9 cellular contexts compared by ENCODE assay signal in genomic region chr17:40415390-40415789, GRCh38. TPM values are rescaled to one million over a fixed set of nuclear protein-coding genes. Genes with fewer than 3 reads are reported as not detected.
A peak's percentile ranks its signal among the peaks of the same experiment; 100 is the strongest.
DNase-seq lines count a peak whose midpoint lies in the region; ATAC-seq, FAIRE-seq and TF ChIP-seq lines count a peak whose summit lies in the region.
"Had no signal": no experiment of that assay in that cellular context is flagged by ENCODE, and none has a peak within 500 bp of the region (broad histone marks: within the 10 kb centered on the region; RNA-seq: fewer than 3 reads in every experiment).

No MANE protein-coding gene starts in this region.

- H3K4me3 ChIP-seq in CD4-positive, CD25-positive, alpha-beta regulatory T cell (ENCODE audit: low read depth, low read length): no peak overlapping the region
- H3K4me3 ChIP-seq in GM23338: no peak overlapping the region
- peak overlapping the region; percentile 4 to 83; a peak in 3 of 4 replicates for H3K4me3 ChIP-seq in Panc1 (ENCODE audit: low read depth in 2 of 2, low read length in 2 of 2)
- H3K4me3 ChIP-seq in endothelial cell of umbilical vein (replicated peaks in 1 of 3; ENCODE audit: insufficient read depth in 1 of 3, low read depth in 1 of 3, low read length in 3 of 3): no peak overlapping the region
- no peak overlapping the region for H3K4me3 ChIP-seq in parathyroid adenoma (ENCODE audit: low read depth, low read length)

- intact Hi-C loops in Panc1 (cut with micrococcal nuclease; ENCODE audit: unreplicated experiment): loop anchor here (10.0 kb wide), 1 partner anchor 111 kb away; the partner anchor contains the start of gene RARA
- intact Hi-C loops in endothelial cell of umbilical vein (cut with micrococcal nuclease): loop anchor here (1.0 to 10.0 kb wide), 3 partner anchors 57 to 211 kb away; no protein-coding TSS in a partner anchor

- H3K27me3 Mint-ChIP-seq in CD4-positive, CD25-positive, alpha-beta regulatory T cell: no peaks in the 10 kb centered on the region
- peaks cover 2% of the 10 kb centered on the region for H3K27me3 Mint-ChIP-seq in GM23338 (ENCODE audit: insufficient read depth, low read depth, poor library complexity)

- no peak overlapping the region for H3K9ac ChIP-seq in endothelial cell of umbilical vein (replicated peaks; ENCODE audit: extremely low read depth, insufficient read depth, low read length)
- H3K9ac ChIP-seq in parathyroid adenoma: no peak overlapping the region

- peak; percentile 45 to 72 for TF ChIP-seq CTCF in GM23338 (conservative IDR thresholded peaks at IDR 0.05; ENCODE audit: low read depth in 2 of 2)
- TF ChIP-seq CTCF in Panc1 (IDR thresholded peaks at IDR 0.05): peak; percentile 70
- TF ChIP-seq CTCF in endothelial cell of umbilical vein (IDR thresholded peaks at IDR 0.05; ENCODE audit: extremely low read depth in 1 of 2, insufficient read depth in 1 of 2, low read depth in 1 of 2, low read length in 2 of 2): peak; percentile 42 to 50
- TF ChIP-seq CTCF in parathyroid adenoma (IDR thresholded peaks at IDR 0.05): peak; percentile 64

- H3K4me2 ChIP-seq in GM23338: peak overlapping the region; percentile 94
- H3K4me2 ChIP-seq in endothelial cell of umbilical vein (ENCODE audit: insufficient read depth, low read length): peak overlapping the region; percentile 93
- H3K4me2 ChIP-seq in parathyroid adenoma (ENCODE audit: low read length): no peak overlapping the region

- in situ Hi-C loops in Panc1 (cut with HindIII; ENCODE audit: low pct_unique_long_range_greater_than_20kb, low sequenced_read_pairs): no loop called here

- ATAC-seq in CD4-positive, CD25-positive, alpha-beta regulatory T cell (ENCODE audit: low read depth in 2 of 2): no peak
- ATAC-seq in GM23338 (no peak), Panc1 (no peak), GM19023 (IDR thresholded peaks at IDR 0.05; ENCODE audit: unreplicated experiment) (no peak), GM18867 (IDR thresholded peaks at IDR 0.05; ENCODE audit: unreplicated experiment) (no peak)

- dilution Hi-C loops in endothelial cell of umbilical vein (cut with MboI; ENCODE audit: extremely low pct_ligation_motif_present, low sequenced_read_pairs): no loop called here

- H3K36me3 ChIP-seq in CD4-positive, CD25-positive, alpha-beta regulatory T cell (ENCODE audit: control insufficient read depth, insufficient read depth, low read length): no peaks in the 10 kb centered on the region
- peaks cover 46% of the 10 kb centered on the region for H3K36me3 ChIP-seq in GM23338 (ENCODE audit: insufficient read depth)
- peaks cover 45% of the 10 kb centered on the region for H3K36me3 ChIP-seq in Panc1 (ENCODE audit: control insufficient read depth, insufficient read depth, low read length)
- peaks cover 0 to 6% of the 10 kb centered on the region in 2 experiments for H3K36me3 ChIP-seq in endothelial cell of umbilical vein (ENCODE audit: control insufficient read depth in 2 of 2, extremely low read depth in 1 of 2, insufficient read depth in 2 of 2, low read length in 2 of 2)
- H3K36me3 ChIP-seq in parathyroid adenoma (ENCODE audit: control insufficient read depth, insufficient read depth, low read length): no peaks in the 10 kb centered on the region

- H3K36me3 Mint-ChIP-seq in CD4-positive, CD25-positive, alpha-beta regulatory T cell: no peaks in the 10 kb centered on the region
- H3K36me3 Mint-ChIP-seq in GM23338 (ENCODE audit: low read depth): peaks cover 65% of the 10 kb centered on the region

- peaks cover 33% of the 10 kb centered on the region for H3K4me1 ChIP-seq in CD4-positive, CD25-positive, alpha-beta regulatory T cell (ENCODE audit: control insufficient read depth, insufficient read depth, low read length, poor library complexity, severe bottlenecking)
- H3K4me1 ChIP-seq in GM23338 (ENCODE audit: insufficient read depth) (peaks cover 29% of the 10 kb centered on the region), Panc1 (ENCODE audit: control insufficient read depth, insufficient read depth, low read length) (peaks cover 18% of the 10 kb centered on the region), endothelial cell of umbilical vein (ENCODE audit: control insufficient read depth, extremely low read depth, insufficient read depth, low read length) (peaks cover 25% of the 10 kb centered on the region), parathyroid adenoma (no peaks in the 10 kb centered on the region)

- H3K9me1 ChIP-seq in endothelial cell of umbilical vein (replicated peaks; ENCODE audit: control insufficient read depth, extremely low read depth, insufficient read depth, low read length): no peaks in the 10 kb centered on the region

- no peak overlapping the region for H2AFZ ChIP-seq in GM23338
- no peak overlapping the region for H2AFZ ChIP-seq in endothelial cell of umbilical vein (ENCODE audit: low read depth, low read length)
- H2AFZ ChIP-seq in parathyroid adenoma: no peak overlapping the region

- H3K4me3 Mint-ChIP-seq in CD4-positive, CD25-positive, alpha-beta regulatory T cell: peak overlapping the region; percentile 22 to 95 (median 47)
- H3K4me3 Mint-ChIP-seq in GM23338: peak overlapping the region; percentile 99

- CTCF ChIA-PET in Panc1 (lab: Charles Lee) (no interaction called here), endothelial cell of umbilical vein (lab: Charles Lee) (interaction anchor here (0.5 to 6.5 kb wide), 20 partner anchors 9 to 215 kb away, joined by 3 to 91 read pairs (median 4); no protein-coding TSS in a partner anchor)

- peak in 2 of 3 donors; percentile 66 to 74 for DNase-seq in CD4-positive, CD25-positive, alpha-beta regulatory T cell
- DNase-seq in GM23338 (ENCODE audit: low spot score): peak; percentile 64
- no peak for DNase-seq in Panc1 (ENCODE audit: low read depth, low spot score)
- DNase-seq in endothelial cell of umbilical vein (ENCODE audit: low read depth, low spot score): peak; percentile 47
- no peak for DNase-seq in DMS153 (lab: John Stamatoyannopoulos, UW)

- peaks cover 18 to 42% (median 35%) of the 10 kb centered on the region in 4 donors for H3K4me1 Mint-ChIP-seq in CD4-positive, CD25-positive, alpha-beta regulatory T cell
- H3K4me1 Mint-ChIP-seq in GM23338: peaks cover 47% of the 10 kb centered on the region

- no peaks in the 10 kb centered on the region for H3K9me3 Mint-ChIP-seq in CD4-positive, CD25-positive, alpha-beta regulatory T cell
- no peaks in the 10 kb centered on the region for H3K9me3 Mint-ChIP-seq in GM23338

- FAIRE-seq in endothelial cell of umbilical vein (lab: Jason Lieb, UNC): peak; percentile 28

- H3K9me2 ChIP-seq in GM23338 (ENCODE audit: insufficient read depth): no peaks in the 10 kb centered on the region

- no peak overlapping the region for H3K27ac ChIP-seq in CD4-positive, CD25-positive, alpha-beta regulatory T cell (ENCODE audit: insufficient read depth, low read length, poor library complexity, severe bottlenecking)
- H3K27ac ChIP-seq in GM23338 (ENCODE audit: low read depth): no peak overlapping the region
- H3K27ac ChIP-seq in Panc1 (ENCODE audit: low read length): peak overlapping the region; percentile 95
- no peak overlapping the region for H3K27ac ChIP-seq in endothelial cell of umbilical vein (ENCODE audit: insufficient read depth, low read depth, low read length)
- H3K27ac ChIP-seq in parathyroid adenoma: no peak overlapping the region

- H3K9me3 ChIP-seq in CD4-positive, CD25-positive, alpha-beta regulatory T cell (ENCODE audit: control insufficient read depth in 2 of 2, low read length in 2 of 2): no peaks in the 10 kb centered on the region
- H3K9me3 ChIP-seq in Panc1 (ENCODE audit: control insufficient read depth, insufficient read depth, low read depth, low read length) (no peaks in the 10 kb centered on the region), endothelial cell of umbilical vein (replicated peaks; ENCODE audit: control insufficient read depth, insufficient read depth, low read length) (no peaks in the 10 kb centered on the region), parathyroid adenoma (ENCODE audit: control insufficient read depth, low read length) (no peaks in the 10 kb centered on the region)

- H3K79me2 ChIP-seq in GM23338 (replicated peaks; ENCODE audit: insufficient read depth): peaks cover 32% of the 10 kb centered on the region
- peaks cover 41% of the 10 kb centered on the region for H3K79me2 ChIP-seq in endothelial cell of umbilical vein (ENCODE audit: control insufficient read depth, insufficient read depth, low read length)
- no peaks in the 10 kb centered on the region for H3K79me2 ChIP-seq in parathyroid adenoma

- H3K27me3 ChIP-seq in CD4-positive, CD25-positive, alpha-beta regulatory T cell (ENCODE audit: control insufficient read depth, insufficient read depth, low read length): no peaks in the 10 kb centered on the region
- H3K27me3 ChIP-seq in GM23338 (ENCODE audit: insufficient read depth) (no peaks in the 10 kb centered on the region), Panc1 (ENCODE audit: control insufficient read depth, insufficient read depth, low read length) (no peaks in the 10 kb centered on the region), endothelial cell of umbilical vein (ENCODE audit: control insufficient read depth in 2 of 2, insufficient read depth in 2 of 2, low read length in 2 of 2) (no peaks in the 10 kb centered on the region), parathyroid adenoma (ENCODE audit: control insufficient read depth, insufficient read depth, low read length) (no peaks in the 10 kb centered on the region)

- no peaks in the 10 kb centered on the region; the same call in none of the 2 replicates for H4K20me1 ChIP-seq in GM23338 (replicated peaks; ENCODE audit: insufficient read depth)
- H4K20me1 ChIP-seq in endothelial cell of umbilical vein (replicated peaks; ENCODE audit: control insufficient read depth, extremely low read depth, insufficient read depth, low read length): no peaks in the 10 kb centered on the region

- H3K27ac Mint-ChIP-seq in CD4-positive, CD25-positive, alpha-beta regulatory T cell: no peak overlapping the region
- H3K27ac Mint-ChIP-seq in GM23338: no peak overlapping the region; the same call in 1 of the 2 replicates

- peaks cover 12% of the 10 kb centered on the region; the same call in 1 of the 2 replicates for H3F3A ChIP-seq in GM23338 (replicated peaks; ENCODE audit: low read depth)

- POLR2A ChIA-PET in Panc1 (lab: Charles Lee) (interaction anchor here (0.7 kb wide), 1 partner anchor 254 kb away, joined by 5 read pairs; no protein-coding TSS in a partner anchor), endothelial cell of umbilical vein (lab: Charles Lee) (no interaction called here)

- BruUV-seq in Panc1 (replicated peaks; lab: Mats Ljungman, UMichigan) (TSS peak; percentile 75), endothelial cell of umbilical vein (replicated peaks; lab: Mats Ljungman, UMichigan) (no TSS peak)

- TF ChIP-seq POLR2A in endothelial cell of umbilical vein (IDR thresholded peaks at IDR 0.05; ENCODE audit: low read depth, low read length): no peak

RNA-seq across cellular contexts. Expression of gene TOP2A, which starts 2.3 kb away (rescaled TPM):
- 13.2 TPM for total RNA-seq in CD4-positive, CD25-positive, alpha-beta regulatory T cell
- polyA plus RNA-seq in CD4-positive, CD25-positive, alpha-beta regulatory T cell: 1 to 10 TPM; 2.1 to 8.1 (median 2.6) TPM
- total RNA-seq in GM23338 (2014; rRNA removed; shearing (Covaris generic)): 258 and 263 TPM in 2 replicates
- polyA plus RNA-seq in GM23338 (2016; fragmentation: Nextera tagmentation; extraction: Ambion mirVana) (442 and 485 TPM in 2 replicates), endothelial cell of umbilical vein (25.5 and 31.3 TPM in 2 replicates)
- total RNA-seq in Panc1 (2021; ENCODE audit: unreplicated experiment) (230 TPM), endothelial cell of umbilical vein (149 and 160 TPM in 2 replicates)
- polyA plus RNA-seq in Panc1 (2012; ENCODE audit: insufficient read length): 28.5 TPM
- 47.0 and 56.2 TPM in 2 replicates for polyA plus RNA-seq in endothelial cell of umbilical vein (2011; cell fraction: cytosol; rRNA removed)
- polyA plus RNA-seq in endothelial cell of umbilical vein (2011; cell fraction: nucleus; rRNA removed): 57.3 and 98.0 TPM in 2 replicates
- polyA plus RNA-seq in endothelial cell of umbilical vein (2012): 48.2 and 143 TPM in 2 replicates
- polyA minus RNA-seq in endothelial cell of umbilical vein: 25.2 and 29.2 TPM in 2 replicates
- polyA minus RNA-seq in endothelial cell of umbilical vein (2011; cell fraction: cytosol; rRNA and poly(A)+ RNA removed): 107 TPM
- 26.2 and 41.6 TPM in 2 replicates for polyA minus RNA-seq in endothelial cell of umbilical vein (2011; cell fraction: nucleus; rRNA and poly(A)+ RNA removed)

RNA-seq across cellular contexts. Expression of gene IGFBP4, which starts 27.9 kb away (rescaled TPM):
- total RNA-seq in CD4-positive, CD25-positive, alpha-beta regulatory T cell: 3.7 TPM
- 1 to 10 TPM in 3 of 4 donors, under 1 TPM in 1; 0.63 to 1.3 (median 1.2) TPM for polyA plus RNA-seq in CD4-positive, CD25-positive, alpha-beta regulatory T cell
- 78.9 and 87.2 TPM in 2 replicates for total RNA-seq in GM23338 (2014; rRNA removed; shearing (Covaris generic))
- polyA plus RNA-seq in GM23338 (2016; fragmentation: Nextera tagmentation; extraction: Ambion mirVana) (37.6 and 38.7 TPM in 2 replicates), endothelial cell of umbilical vein (369 and 377 TPM in 2 replicates)
- total RNA-seq in Panc1 (2021; ENCODE audit: unreplicated experiment) (27.1 TPM), endothelial cell of umbilical vein (585 and 618 TPM in 2 replicates)
- polyA plus RNA-seq in Panc1 (2012; ENCODE audit: insufficient read length): 30.2 TPM
- polyA plus RNA-seq in endothelial cell of umbilical vein (2011; cell fraction: cytosol; rRNA removed): 416 and 442 TPM in 2 replicates
- polyA plus RNA-seq in endothelial cell of umbilical vein (2011; cell fraction: nucleus; rRNA removed): 150 and 157 TPM in 2 replicates
- 404 and 527 TPM in 2 replicates for polyA plus RNA-seq in endothelial cell of umbilical vein (2012)
- polyA minus RNA-seq in endothelial cell of umbilical vein: 329 and 350 TPM in 2 replicates
- polyA minus RNA-seq in endothelial cell of umbilical vein (2011; cell fraction: cytosol; rRNA and poly(A)+ RNA removed): not detected
- polyA minus RNA-seq in endothelial cell of umbilical vein (2011; cell fraction: nucleus; rRNA and poly(A)+ RNA removed): 59.6 and 64.4 TPM in 2 replicates

RNA-seq across cellular contexts. Expression of gene GJD3, which starts 50.9 kb away (rescaled TPM):
- not detected for total RNA-seq in CD4-positive, CD25-positive, alpha-beta regulatory T cell
- not detected for polyA plus RNA-seq in CD4-positive, CD25-positive, alpha-beta regulatory T cell
- 1.4 and 2.8 TPM in 2 replicates for total RNA-seq in GM23338 (2014; rRNA removed; shearing (Covaris generic))
- polyA plus RNA-seq in GM23338 (2016; fragmentation: Nextera tagmentation; extraction: Ambion mirVana): not detected in 2 replicates
- 0.33 TPM for total RNA-seq in Panc1 (2021; ENCODE audit: unreplicated experiment)
- 5.8 TPM for polyA plus RNA-seq in Panc1 (2012; ENCODE audit: insufficient read length)
- total RNA-seq in endothelial cell of umbilical vein: 0.39 and 0.40 TPM in 2 replicates
- polyA plus RNA-seq in endothelial cell of umbilical vein: 0.10 TPM in 1 of 2 replicates, not detected in the other
- not detected in 2 replicates for polyA plus RNA-seq in endothelial cell of umbilical vein (2011; cell fraction: cytosol; rRNA removed)
- not detected in 2 replicates for polyA plus RNA-seq in endothelial cell of umbilical vein (2011; cell fraction: nucleus; rRNA removed)
- polyA plus RNA-seq in endothelial cell of umbilical vein (2012): not detected in 2 replicates
- polyA minus RNA-seq in endothelial cell of umbilical vein: not detected in 2 replicates
- not detected for polyA minus RNA-seq in endothelial cell of umbilical vein (2011; cell fraction: cytosol; rRNA and poly(A)+ RNA removed)
- not detected in 2 replicates for polyA minus RNA-seq in endothelial cell of umbilical vein (2011; cell fraction: nucleus; rRNA and poly(A)+ RNA removed)
- total RNA-seq: T-helper 2 cell treated with Interferon-gamma antibody and Interleukin-4, amounts not matched to agents 100 ng/mL and 5 ng/mL, for 36 hours had no signal

Comparison
In these comparisons a context has a peak if more than half of its experiments do, and no peak if none do; other contexts are left out.
1. DNase-seq: peak in CD4-positive, CD25-positive, alpha-beta regulatory T cell (2 of 3), GM23338 (single experiment) and endothelial cell of umbilical vein (single experiment); none in Panc1 (single experiment) and DMS153 (single experiment).
2. H3K4me3 ChIP-seq: peak in Panc1 (2 of 2); none in CD4-positive, CD25-positive, alpha-beta regulatory T cell (single experiment), GM23338 (single experiment), endothelial cell of umbilical vein (0 of 3) and parathyroid adenoma (single experiment).
3. RNA of gene TOP2A, which starts 2.3 kb away (total RNA-seq): 258 to 263 TPM in GM23338, 230 TPM in Panc1 (single experiment) and 149 to 160 TPM in endothelial cell of umbilical vein; 13.2 TPM in CD4-positive, CD25-positive, alpha-beta regulatory T cell (single experiment); every median in the first group is over 10 times any median in the second.
4. Peak in every context shown above with its lines, with median percentiles within 50 percentile points of each other: CTCF ChIP-seq.